ENCODE assay signal across 7 cellular contexts in genomic region chr7:55365103-55365679, GRCh38. TPM values are rescaled to one million over a fixed set of nuclear protein-coding genes. Genes with fewer than 3 reads are reported as not detected.
DNase-seq lines count a peak whose midpoint lies in the region; ATAC-seq and TF ChIP-seq lines count a peak whose summit lies in the region.

Gene LANCL2, plus strand, starts transcription at chr7:55365337. Its CDS starts 689 bp downstream, at chr7:55366026.

- no peak within 1 kb of the TSS for H2AK5ac ChIP-seq in H9 (ENCODE audit: insufficient read length, low read length)

- H2BK20ac ChIP-seq in H9 (ENCODE audit: low read depth, low read length, poor library complexity, severe bottlenecking) = no peak within 1 kb of the TSS

- no peaks in the 10 kb centered on the region for H3K79me1 ChIP-seq in H9 (ENCODE audit: insufficient read depth, low read depth, low read length, poor library complexity, severe bottlenecking)

- H3K4me1 ChIP-seq in H9 (ENCODE audit: insufficient read depth, low read length) (no peaks in the 10 kb centered on the region), mesodermal cell (ENCODE audit: control insufficient read depth, insufficient read depth, low read length, poor library complexity, severe bottlenecking) (peaks cover 6% of the 10 kb centered on the region)

- TF ChIP-seq CTCF in H9 (conservative IDR thresholded peaks at IDR 0.05) = no peak

- H2AFZ ChIP-seq in H9 (ENCODE audit: low read length) = no peak within 1 kb of the TSS

- H3K18ac ChIP-seq in H9 (ENCODE audit: insufficient read length, low read depth, low read length) = peak within 1 kb of the TSS; percentile 91

- peak within 1 kb of the TSS; percentile 90 to 93 for H3K4me3 Mint-ChIP-seq in H9
- peak within 1 kb of the TSS; percentile 98 for H3K4me3 Mint-ChIP-seq in stimulated activated naive CD8-positive, alpha-beta T cell treated with anti-CD3 and anti-CD28 coated beads, Interleukin-15, Interleukin-2, amounts not matched to agents 100 ng/mL and 50 ng/mL, for 24 hours

- no peak within 1 kb of the TSS for H4K91ac ChIP-seq in H9 (ENCODE audit: insufficient read length, low read depth, low read length)

- no peak within 1 kb of the TSS for H2BK120ac ChIP-seq in H9 (ENCODE audit: low read depth, low read length, poor library complexity, severe bottlenecking)

- H3K27ac ChIP-seq in H9 (ENCODE audit: insufficient read length, low read depth, low read length) (no peak within 1 kb of the TSS), mesodermal cell (ENCODE audit: low read depth, low read length, severe bottlenecking) (peak within 1 kb of the TSS; percentile 95)

- intact Hi-C loops in T-helper 2 cell treated with Interferon-gamma antibody and Interleukin-4, amounts not matched to agents 100 ng/mL and 5 ng/mL, for 36 hours (cut with micrococcal nuclease) = loop anchor here (1.0 to 5.0 kb wide), 7 partner anchors 56 to 687 kb away; partner anchors contain the start of genes CCT6A, MRPS17, PSPH and SEC61G

- peak within 1 kb of the TSS; percentile 96 for H4K8ac ChIP-seq in H9 (replicated peaks; ENCODE audit: insufficient read length, low read depth, low read length)

- peaks cover 6% of the 10 kb centered on the region for H3K36me3 ChIP-seq in mesodermal cell (ENCODE audit: control insufficient read depth, insufficient read depth, low read length)

- no peaks in the 10 kb centered on the region for H3K9me3 Mint-ChIP-seq in H9
- H3K9me3 Mint-ChIP-seq in stimulated activated naive CD8-positive, alpha-beta T cell treated with anti-CD3 and anti-CD28 coated beads, Interleukin-15, Interleukin-2, amounts not matched to agents 100 ng/mL and 50 ng/mL, for 24 hours = no peaks in the 10 kb centered on the region

- no peak within 1 kb of the TSS for H3K56ac ChIP-seq in H9 (ENCODE audit: insufficient read length, low read depth, low read length)

- H3K9me3 ChIP-seq in H9 (ENCODE audit: control insufficient read depth, low read depth, low read length) = no peaks in the 10 kb centered on the region
- H3K9me3 ChIP-seq in mesodermal cell (ENCODE audit: control insufficient read depth, low read length) = no peaks in the 10 kb centered on the region

- H3K4ac ChIP-seq in H9 (ENCODE audit: low read depth, low read length) = no peak within 1 kb of the TSS

- H4K5ac ChIP-seq in H9 (ENCODE audit: insufficient read length, low read depth, low read length) = no peak within 1 kb of the TSS

- H3K79me2 ChIP-seq in H9 (ENCODE audit: insufficient read depth, low read length) = no peaks in the 10 kb centered on the region; the same call in 1 of the 2 replicates

- DNase-seq in H9 (peak; percentile 63), LoVo (ENCODE audit: low spot score) (peak; percentile 64)
- peak; percentile 43 for DNase-seq in effector CD8-positive, alpha-beta T cell (lab: John Stamatoyannopoulos, UW)

- H3K27me3 ChIP-seq in H9 (ENCODE audit: insufficient read depth, low read length) = no peaks in the 10 kb centered on the region

- H3K27ac Mint-ChIP-seq in H9 = peak within 1 kb of the TSS; percentile 94 to 99 (median 98)
- peak within 1 kb of the TSS; percentile 95 for H3K27ac Mint-ChIP-seq in stimulated activated naive CD8-positive, alpha-beta T cell treated with anti-CD3 and anti-CD28 coated beads, Interleukin-15, Interleukin-2, amounts not matched to agents 100 ng/mL and 50 ng/mL, for 24 hours

- peak; percentile 32 for ATAC-seq in GM18498 (IDR thresholded peaks at IDR 0.05; ENCODE audit: unreplicated experiment)

- peak within 1 kb of the TSS; percentile 96 for H3K14ac ChIP-seq in H9 (ENCODE audit: insufficient read depth, low read length)

- H3T11ph ChIP-seq in H9 (ENCODE audit: low read length) = no peak within 1 kb of the TSS

- no peak within 1 kb of the TSS for H2BK15ac ChIP-seq in H9 (ENCODE audit: low read depth, low read length)

- peaks cover 23 to 28% of the 10 kb centered on the region in 2 experiments for H3K4me1 Mint-ChIP-seq in H9
- peaks cover 8% of the 10 kb centered on the region for H3K4me1 Mint-ChIP-seq in stimulated activated naive CD8-positive, alpha-beta T cell treated with anti-CD3 and anti-CD28 coated beads, Interleukin-15, Interleukin-2, amounts not matched to agents 100 ng/mL and 50 ng/mL, for 24 hours (ENCODE audit: low read depth)

- H3K4me2 ChIP-seq in H9 (ENCODE audit: insufficient read depth, insufficient read length, low read length) = peak within 1 kb of the TSS; percentile 63

- H3K23ac ChIP-seq in H9 (ENCODE audit: insufficient read length, low read depth, low read length) = no peak within 1 kb of the TSS

- peaks cover 0 to 2% (median 1%) of the 10 kb centered on the region in 3 experiments; a peak in 1 of 7 replicates for H3K36me3 Mint-ChIP-seq in H9 (ENCODE audit: insufficient read depth in 1 of 3, low read depth in 3 of 3)
- peaks cover 6% of the 10 kb centered on the region for H3K36me3 Mint-ChIP-seq in stimulated activated naive CD8-positive, alpha-beta T cell treated with anti-CD3 and anti-CD28 coated beads, Interleukin-15, Interleukin-2, amounts not matched to agents 100 ng/mL and 50 ng/mL, for 24 hours (ENCODE audit: low read depth)

- peaks cover 4% of the 10 kb centered on the region for H3K23me2 ChIP-seq in H9 (ENCODE audit: insufficient read length, low read depth, low read length, poor library complexity, severe bottlenecking)

- no CpG with 5 or more reads among the region's 32 CpGs for WGBS in H9 (ENCODE audit: extremely low coverage, insufficient read length, low lambda C conversion rate)
- 0% methylated on average over 26 to 29 of the region's 32 CpGs for WGBS in mesodermal cell (ENCODE audit: insufficient coverage in 2 of 2), 2 experiments

- no peaks in the 10 kb centered on the region; the same call in 1 of the 2 replicates for H3K27me3 Mint-ChIP-seq in H9 (ENCODE audit: low read depth)
- no peaks in the 10 kb centered on the region for H3K27me3 Mint-ChIP-seq in stimulated activated naive CD8-positive, alpha-beta T cell treated with anti-CD3 and anti-CD28 coated beads, Interleukin-15, Interleukin-2, amounts not matched to agents 100 ng/mL and 50 ng/mL, for 24 hours

- H3K9ac ChIP-seq in H9 (ENCODE audit: extremely low read depth, insufficient read length, low read length) = peak within 1 kb of the TSS; percentile 80

- H4K20me1 ChIP-seq in H9 (ENCODE audit: control insufficient read depth, insufficient read depth, insufficient read length) = no peaks in the 10 kb centered on the region

- no peak within 1 kb of the TSS for H2BK12ac ChIP-seq in H9 (ENCODE audit: insufficient read length, low read depth, low read length)

- no peak within 1 kb of the TSS for H2BK5ac ChIP-seq in H9 (ENCODE audit: insufficient read length, low read length)

- peak within 1 kb of the TSS; percentile 99 for H3K4me3 ChIP-seq in mesodermal cell (ENCODE audit: extremely low read depth, insufficient read depth, low read length, poor library complexity, severe bottlenecking)

RNA-seq across cellular contexts. Expression of gene LANCL2, which starts in this region (rescaled TPM):
- 26.4 and 30.4 TPM in 2 replicates for total RNA-seq in H9 (2021)
- 10.6 and 11.3 TPM in 2 replicates for total RNA-seq in T-helper 2 cell treated with Interferon-gamma antibody and Interleukin-4, amounts not matched to agents 100 ng/mL and 5 ng/mL, for 36 hours
- polyA plus RNA-seq in mesodermal cell (2013, experiment 1 of 2) = 5.1 TPM
- 6.2 TPM for polyA plus RNA-seq in mesodermal cell (2013, experiment 2 of 2)
